9 cellular contexts compared by ENCODE assay signal in genomic region chr14:92729632-92730358, GRCh38. TPM values are rescaled to one million over a fixed set of nuclear protein-coding genes. Genes with fewer than 3 reads are reported as not detected.
A peak's percentile ranks its signal among the peaks of the same experiment; 100 is the strongest.
DNase-seq lines count a peak whose midpoint lies in the region; ATAC-seq lines count a peak whose summit lies in the region.
"Had no signal": no experiment of that assay in that cellular context is flagged by ENCODE, and none has a peak within 500 bp of the region (broad histone marks: within the 10 kb centered on the region; RNA-seq: fewer than 3 reads in every experiment).

No MANE protein-coding gene starts in this region.

- H3K4me3 ChIP-seq in ACC112 (ENCODE audit: low read depth, low read length) (no peak overlapping the region), Karpas-422 (ENCODE audit: low read length) (no peak overlapping the region)

- H4K20me1 ChIP-seq in Karpas-422 (ENCODE audit: insufficient read depth, low read depth, low read length) = no peaks in the 10 kb centered on the region

- H3K27ac ChIP-seq in ACC112 (ENCODE audit: low read depth, low read length) (peak overlapping the region; percentile 62), Karpas-422 (ENCODE audit: low read length) (no peak overlapping the region)

- peaks cover 26% of the 10 kb centered on the region for H3K27me3 Mint-ChIP-seq in activated naive CD8-positive, alpha-beta T cell treated with anti-CD3 and anti-CD28 coated beads, Interleukin-2, amount 50 U/mL, for 24 hours
- H3K27me3 Mint-ChIP-seq: activated naive CD4-positive, alpha-beta T cell treated with anti-CD3 and anti-CD28 coated beads, Interleukin-2, amount 50 U/mL, for 24 hours had no signal

- peaks cover 19% of the 10 kb centered on the region for H3K4me1 Mint-ChIP-seq in activated naive CD8-positive, alpha-beta T cell treated with anti-CD3 and anti-CD28 coated beads, Interleukin-2, amount 50 U/mL, for 24 hours

- H3K9me2 ChIP-seq in Karpas-422 (replicated peaks; ENCODE audit: insufficient read depth, low read length) = no peaks in the 10 kb centered on the region

- H3K4me1 ChIP-seq in ACC112 (ENCODE audit: control insufficient read depth, insufficient read depth, low read length, unreplicated experiment) (peaks cover 16% of the 10 kb centered on the region), Karpas-422 (ENCODE audit: low read length) (no peaks in the 10 kb centered on the region)

- H3K27ac Mint-ChIP-seq in activated naive CD8-positive, alpha-beta T cell treated with anti-CD3 and anti-CD28 coated beads, Interleukin-2, amount 50 U/mL, for 24 hours = peak overlapping the region; percentile 91
- H3K27ac Mint-ChIP-seq: activated naive CD4-positive, alpha-beta T cell treated with anti-CD3 and anti-CD28 coated beads, Interleukin-2, amount 50 U/mL, for 24 hours had no signal

- no peaks in the 10 kb centered on the region for H3K9me3 ChIP-seq in Karpas-422 (ENCODE audit: low read length)

- no peak overlapping the region for H3K9ac ChIP-seq in Karpas-422 (ENCODE audit: low read length)

- H3K36me3 ChIP-seq in ACC112 (ENCODE audit: insufficient read depth, low read length) (peaks cover 17% of the 10 kb centered on the region), Karpas-422 (ENCODE audit: insufficient read depth, low read length) (no peaks in the 10 kb centered on the region)

- no peak overlapping the region for H3K4me3 Mint-ChIP-seq in activated naive CD8-positive, alpha-beta T cell treated with anti-CD3 and anti-CD28 coated beads, Interleukin-2, amount 50 U/mL, for 24 hours
- H3K4me3 Mint-ChIP-seq: activated naive CD4-positive, alpha-beta T cell treated with anti-CD3 and anti-CD28 coated beads, Interleukin-2, amount 50 U/mL, for 24 hours had no signal

- H2AFZ ChIP-seq in ACC112 (ENCODE audit: low read length, unreplicated experiment) = no peak overlapping the region
- H2AFZ ChIP-seq in Karpas-422 (ENCODE audit: low read length) = no peak overlapping the region

- H3K4me2 ChIP-seq in Karpas-422 (ENCODE audit: low read depth, low read length, poor library complexity, severe bottlenecking) = no peak overlapping the region

- H3K27me3 ChIP-seq in ACC112 (ENCODE audit: insufficient read depth, low read length) (no peaks in the 10 kb centered on the region), Karpas-422 (ENCODE audit: low read length) (no peaks in the 10 kb centered on the region; the same call in 1 of the 2 replicates)

- ATAC-seq in GM19043 (IDR thresholded peaks at IDR 0.05; ENCODE audit: low read depth, unreplicated experiment) (peak; percentile 65), HG03442 (IDR thresholded peaks at IDR 0.05; ENCODE audit: unreplicated experiment) (peak; percentile 74), HG03571 (IDR thresholded peaks at IDR 0.05; ENCODE audit: unreplicated experiment) (no peak), GM18502 (IDR thresholded peaks at IDR 0.05; ENCODE audit: poor library complexity, unreplicated experiment) (no peak)
- ATAC-seq in activated naive CD8-positive, alpha-beta T cell treated with anti-CD3 and anti-CD28 coated beads, Interleukin-2, amount 50 U/mL, for 24 hours = peak; percentile 79

- H3K79me2 ChIP-seq in ACC112 (ENCODE audit: control insufficient read depth, insufficient read depth, low read length, unreplicated experiment) (no peaks in the 10 kb centered on the region), Karpas-422 (ENCODE audit: low read length) (no peaks in the 10 kb centered on the region)

- DNase-seq in activated naive CD8-positive, alpha-beta T cell treated with anti-CD3 and anti-CD28 coated beads, Interleukin-2, amount 50 U/mL, for 24 hours = peak; percentile 44
- DNase-seq in Karpas-422 (no peak), iPS-NIHi11 (ENCODE audit: low spot score) (no peak)

- peaks cover 20% of the 10 kb centered on the region for H3K36me3 Mint-ChIP-seq in activated naive CD8-positive, alpha-beta T cell treated with anti-CD3 and anti-CD28 coated beads, Interleukin-2, amount 50 U/mL, for 24 hours (ENCODE audit: low read depth)

- H3K9me3 Mint-ChIP-seq in activated naive CD8-positive, alpha-beta T cell treated with anti-CD3 and anti-CD28 coated beads, Interleukin-2, amount 50 U/mL, for 24 hours = peaks cover 5% of the 10 kb centered on the region

RNA-seq across cellular contexts. Expression of gene LGMN, which starts 18.6 kb away (rescaled TPM):
- total RNA-seq in Karpas-422 (2014; rRNA removed; shearing (Covaris generic); ENCODE audit: low replicate concordance) = not detected in 2 replicates

Comparison
In these comparisons a context has a peak if more than half of its experiments do, and no peak if none do; other contexts are left out.
1. ATAC-seq: peak in GM19043 (single experiment), HG03442 (single experiment) and activated naive CD8-positive, alpha-beta T cell treated with anti-CD3 and anti-CD28 coated beads, Interleukin-2, amount 50 U/mL, for 24 hours (single experiment); none in HG03571 (single experiment) and GM18502 (single experiment).